Comparison of ENCODE assay signal across 8 cellular contexts in genomic region chr1:42777860-42778259, GRCh38. TPM values are rescaled to one million over a fixed set of nuclear protein-coding genes. Genes with fewer than 3 reads are reported as not detected.
A peak's percentile ranks its signal among the peaks of the same experiment; 100 is the strongest.
DNase-seq lines count a peak whose midpoint lies in the region; ATAC-seq and TF ChIP-seq lines count a peak whose summit lies in the region.

No MANE protein-coding gene starts in this region.

- DNase-seq in NCI-H2171 treated with DMSO at 0.1 percent for 48 hours (lab: John Stamatoyannopoulos, UW), result peak; percentile 30
- no peak for DNase-seq in NCI-H2171 (lab: John Stamatoyannopoulos, UW)
- peak; percentile 38 for DNase-seq in HuH-7.5 (ENCODE audit: low spot score)
- peak; percentile 54 for DNase-seq in SW480 (ENCODE audit: low spot score)
- no peak for DNase-seq in epithelial cell of proximal tubule (ENCODE audit: low read depth)
- DNase-seq in nephron progenitor cell, result peak; percentile 38
- DNase-seq in omental fat pad (ENCODE audit: low spot score), result no peak

- no peaks in the 10 kb centered on the region for H3K27me3 Mint-ChIP-seq in nephron progenitor cell (ENCODE audit: low read depth, poor library complexity)

- H3K36me3 Mint-ChIP-seq in nephron progenitor cell (ENCODE audit: low read depth), result peaks cover 87% of the 10 kb centered on the region

- TF ChIP-seq CTCF in epithelial cell of proximal tubule (conservative IDR thresholded peaks at IDR 0.05; ENCODE audit: low read depth, low read length) (peak; percentile 88), nephron progenitor cell (IDR thresholded peaks at IDR 0.05) (peak; percentile 70), omental fat pad (IDR thresholded peaks at IDR 0.05) (no peak)

- no peaks in the 10 kb centered on the region for H3K9me3 Mint-ChIP-seq in nephron progenitor cell

- H3K27ac Mint-ChIP-seq in nephron progenitor cell, result no peak overlapping the region

- ATAC-seq in omental fat pad (ENCODE audit: low FRiP score) (no peak), GM18870 (IDR thresholded peaks at IDR 0.05; ENCODE audit: unreplicated experiment) (no peak)

- no peak overlapping the region for H3K4me3 ChIP-seq in epithelial cell of proximal tubule (ENCODE audit: low read depth, low read length)

- H3K4me1 Mint-ChIP-seq in nephron progenitor cell, result no peaks in the 10 kb centered on the region

- no peak overlapping the region for H3K4me3 Mint-ChIP-seq in nephron progenitor cell

RNA-seq across cellular contexts. Expression of gene TMEM269, which starts 6.9 kb away (rescaled TPM):
- total RNA-seq in epithelial cell of proximal tubule (not detected in 2 replicates), omental fat pad (under 1 TPM in 1 of 4 donors, not detected in 3; 0.46 TPM)

RNA-seq across cellular contexts. Expression of gene C1orf50, which starts 10.8 kb away (rescaled TPM):
- total RNA-seq in epithelial cell of proximal tubule (6.1 and 7.8 TPM in 2 replicates), omental fat pad (1 to 10 TPM; 2.4 to 4.3 (median 3.1) TPM)

RNA-seq across cellular contexts. Expression of gene P3H1, which starts 11.0 kb away (rescaled TPM):
- 44.4 and 51.9 TPM in 2 replicates for total RNA-seq in epithelial cell of proximal tubule
- 10 to 100 TPM; 20.4 to 44.1 (median 29.4) TPM for total RNA-seq in omental fat pad

RNA-seq across cellular contexts. Expression of gene CLDN19, which starts 37.8 kb away (rescaled TPM):
- total RNA-seq in epithelial cell of proximal tubule (0.29 and 1.2 TPM in 2 replicates), omental fat pad (not detected)

RNA-seq across cellular contexts. Expression of gene ERMAP, which starts 39.1 kb away (rescaled TPM):
- 3.6 and 8.4 TPM in 2 replicates for total RNA-seq in epithelial cell of proximal tubule
- total RNA-seq in omental fat pad, result 10 to 100 TPM in 3 of 4 donors, 1 to 10 TPM in 1; 5.8 to 13.2 (median 12.6) TPM

Comparison
In these comparisons a context has a peak if more than half of its experiments do, and no peak if none do; other contexts are left out.
1. DNase-seq: peak in NCI-H2171 treated with DMSO at 0.1 percent for 48 hours (single experiment), HuH-7.5 (single experiment), SW480 (single experiment) and nephron progenitor cell (single experiment); none in NCI-H2171 (single experiment), epithelial cell of proximal tubule (single experiment) and omental fat pad (single experiment).
2. CTCF ChIP-seq: peak in epithelial cell of proximal tubule (single experiment) and nephron progenitor cell (single experiment); none in omental fat pad (0 of 3).